20 cellular contexts compared by ENCODE assay signal in the genomic region with DNA sequence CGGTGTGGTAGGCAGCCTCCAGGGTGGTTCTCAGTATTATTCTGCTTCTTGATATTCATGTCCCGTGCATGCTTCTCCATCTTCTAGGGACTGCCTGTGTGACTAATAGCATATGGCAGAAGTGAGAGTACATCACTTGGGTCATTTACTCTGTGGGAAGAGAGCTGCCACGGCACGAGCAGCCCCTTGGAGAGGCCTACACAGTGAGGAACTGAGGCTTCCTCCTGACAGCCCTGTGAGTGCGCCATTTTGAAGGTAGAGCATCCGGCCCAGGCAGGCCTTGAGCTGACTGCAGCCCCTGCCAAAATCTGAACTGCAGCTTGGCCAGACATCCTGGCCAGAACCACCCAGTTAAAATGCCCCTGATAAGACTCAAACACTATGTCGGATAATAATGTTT. TPM values are rescaled to one million over a fixed set of nuclear protein-coding genes. Genes with fewer than 3 reads are reported as not detected.
DNase-seq lines count a peak whose midpoint lies in the region; ATAC-seq and TF ChIP-seq lines count a peak whose summit lies in the region.
"Had no signal": no experiment of that assay in that cellular context is flagged by ENCODE, and none has a peak within 500 bp of the region (broad histone marks: within the 10 kb centered on the region; RNA-seq: fewer than 3 reads in every experiment).

No MANE protein-coding gene starts in this region.

- intact Hi-C loops in colonic mucosa (cut with DNase I), result no loop called here

- no peak for TF ChIP-seq CTCF in colonic mucosa (IDR thresholded peaks at IDR 0.05)

- no peak overlapping the region for H3K4me3 ChIP-seq in colonic mucosa
- H3K4me3 ChIP-seq: lung, ovary, uterus had no signal

- no peaks in the 10 kb centered on the region for H3K27me3 ChIP-seq in colonic mucosa
- H3K27me3 ChIP-seq: ovary, uterus had no signal

- DNase-seq in CD1c-positive myeloid dendritic cell (ENCODE audit: extremely low spot score), result peak; percentile 90
- peak; percentile 96 for DNase-seq in MV-4-11 (lab: John Stamatoyannopoulos, UW)
- DNase-seq in activated naive CD4-positive, alpha-beta T cell treated with anti-CD3 and anti-CD28 coated beads, Interleukin-2, amount 50 U/mL, for 16 hours, result no peak
- no peak for DNase-seq in colonic mucosa
- DNase-seq: activated naive CD8-positive, alpha-beta T cell treated with anti-CD3 and anti-CD28 coated beads, Interleukin-2, amount 50 U/mL, for 24 hours; CD8-positive, alpha-beta memory T cell; effector CD4-positive, alpha-beta T cell; glutamatergic neuron; NCI-H1694 treated with DMSO at 0.1 percent for 48 hours; NCI-H226; NK-92 treated with Interleukin-12 subunit alpha and Interleukin-12 subunit beta, amount 100 ng/mL, for 24 hours; ovary; stimulated activated CD4-positive, alpha-beta T cell treated with anti-CD3 and anti-CD28 coated beads, Interleukin-2, amount 100 ng/mL, for 24 hours; uterus; WERI-Rb-1 had no signal

- no peaks in the 10 kb centered on the region for H3K9me3 ChIP-seq in colonic mucosa
- H3K9me3 ChIP-seq: ovary, uterus had no signal

- no peaks in the 10 kb centered on the region for H3K36me3 ChIP-seq in colonic mucosa
- H3K36me3 ChIP-seq: ovary, uterus, WERI-Rb-1 had no signal

- no peaks in the 10 kb centered on the region for H3K4me1 ChIP-seq in colonic mucosa
- H3K4me1 ChIP-seq: uterus had no signal

- ATAC-seq in GM18868 (IDR thresholded peaks at IDR 0.05; ENCODE audit: unreplicated experiment), result peak; percentile 86
- peak; percentile 83 for ATAC-seq in HG02759 (IDR thresholded peaks at IDR 0.05; ENCODE audit: unreplicated experiment)
- no peak for ATAC-seq in GM18873 (IDR thresholded peaks at IDR 0.05; ENCODE audit: low FRiP score, unreplicated experiment)
- no peak for ATAC-seq in HG03469 (IDR thresholded peaks at IDR 0.05; ENCODE audit: unreplicated experiment)
- ATAC-seq: activated naive CD8-positive, alpha-beta T cell treated with anti-CD3 and anti-CD28 coated beads, Interleukin-2, amount 50 U/mL, for 24 hours had no signal

- no peak overlapping the region for H3K9ac ChIP-seq in colonic mucosa (ENCODE audit: low read depth in 2 of 2, low read length in 2 of 2)

- no peak overlapping the region for H3K27ac ChIP-seq in colonic mucosa
- H3K27ac ChIP-seq: ovary, uterus, WERI-Rb-1 had no signal

RNA-seq across cellular contexts. Expression of a gene that starts 17.3 kb away (rescaled TPM):
- 10 to 100 TPM; 32.1 to 32.9 TPM for total RNA-seq in colonic mucosa

Comparison
In these comparisons a context has a peak if more than half of its experiments do, and no peak if none do; other contexts are left out.
1. DNase-seq: peak in CD1c-positive myeloid dendritic cell (single experiment) and MV-4-11 (single experiment); none in activated naive CD4-positive, alpha-beta T cell treated with anti-CD3 and anti-CD28 coated beads, Interleukin-2, amount 50 U/mL, for 16 hours (single experiment) and colonic mucosa (single experiment).
2. ATAC-seq: peak in GM18868 (single experiment) and HG02759 (single experiment); none in GM18873 (single experiment) and HG03469 (single experiment).